ENCODE assay signal across 21 cellular contexts in the genomic region with DNA sequence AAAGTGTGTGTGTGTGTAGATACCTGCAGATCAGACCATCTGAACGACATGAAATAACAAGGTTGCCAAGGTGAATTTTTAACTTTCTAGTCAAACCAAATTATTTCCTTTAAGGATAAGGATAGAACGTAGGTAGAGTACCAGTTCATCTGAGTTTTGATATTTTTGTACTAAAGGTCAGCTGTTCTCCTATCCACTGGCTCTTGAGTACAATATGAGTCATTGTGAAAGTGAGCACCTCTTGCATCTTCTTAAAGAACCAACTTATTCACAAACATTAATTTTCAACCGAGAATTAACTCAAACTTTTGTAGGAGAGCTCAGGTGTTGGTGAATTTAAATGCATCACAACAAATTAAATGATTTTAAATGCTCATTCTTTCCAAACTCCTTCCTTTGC.
DNase-seq lines count a peak whose midpoint lies in the region; ATAC-seq and TF ChIP-seq lines count a peak whose summit lies in the region.
"Had no signal": no experiment of that assay in that cellular context is flagged by ENCODE, and none has a peak within 500 bp of the region (broad histone marks: within the 10 kb centered on the region; RNA-seq: fewer than 3 reads in every experiment).

No MANE protein-coding gene starts in this region.

- ATAC-seq in GM18909 (IDR thresholded peaks at IDR 0.05; ENCODE audit: poor library complexity, unreplicated experiment) (peak; percentile 71), GM21786 (IDR thresholded peaks at IDR 0.05; ENCODE audit: unreplicated experiment) (peak; percentile 64), HG03342 (IDR thresholded peaks at IDR 0.05; ENCODE audit: unreplicated experiment) (peak; percentile 72), psoas muscle (no peak)
- ATAC-seq: WTC11 had no signal

- H3K27me3 ChIP-seq in ascending aorta = no peaks in the 10 kb centered on the region
- H3K27me3 ChIP-seq in psoas muscle (ENCODE audit: insufficient read depth in 3 of 3, low read length in 2 of 3) = no peaks in the 10 kb centered on the region
- H3K27me3 ChIP-seq: sigmoid colon, stomach, tibial artery had no signal

- DNase-seq in ascending aorta (ENCODE audit: low spot score in 2 of 2) (no peak), 8988T (no peak), psoas muscle (no peak), UCSD-AML1 (lab: John Stamatoyannopoulos, UW; ENCODE audit: unreplicated experiment) (no peak)
- DNase-seq: activated CD4-positive, alpha-beta T cell treated with anti-CD3 and anti-CD28 coated beads, Interleukin-2, amount 50 U/mL, for 4 hours; activated CD8-positive, alpha-beta memory T cell treated with anti-CD3 and anti-CD28 coated beads, Interleukin-2, amount 50 U/mL, for 4 hours; central memory CD4-positive, alpha-beta T cell; dermis blood vessel endothelial cell; kidney glomerular epithelial cell; NCI-H2107; NCI-H510A; SHP77; sigmoid colon; stimulated activated CD4-positive, alpha-beta T cell treated with anti-CD3 and anti-CD28 coated beads, Interleukin-15, amount 100 ng/mL, for 24 hours; stomach; T-helper 9 cell; tibial artery had no signal

- H3K27ac ChIP-seq in ascending aorta = no peak overlapping the region
- H3K27ac ChIP-seq in psoas muscle = no peak overlapping the region
- H3K27ac ChIP-seq: sigmoid colon, stomach, tibial artery had no signal

- H3K36me3 ChIP-seq in ascending aorta (no peaks in the 10 kb centered on the region), psoas muscle (ENCODE audit: insufficient read depth in 1 of 2, low read depth in 1 of 2) (no peaks in the 10 kb centered on the region)
- H3K36me3 ChIP-seq: sigmoid colon, stomach, tibial artery had no signal

- TF ChIP-seq CTCF in ascending aorta (IDR thresholded peaks at IDR 0.05) = no peak
- TF ChIP-seq CTCF in psoas muscle (IDR thresholded peaks at IDR 0.05) = no peak

- intact Hi-C loops in ascending aorta (cut with DNase I) = no loop called here
- intact Hi-C loops in psoas muscle (cut with DNase I) = no loop called here

- H3K4me1 ChIP-seq in ascending aorta = no peaks in the 10 kb centered on the region
- no peaks in the 10 kb centered on the region for H3K4me1 ChIP-seq in psoas muscle
- H3K4me1 ChIP-seq: stomach had no signal

- H3K9me3 ChIP-seq in ascending aorta = no peaks in the 10 kb centered on the region
- H3K9me3 ChIP-seq in psoas muscle = no peaks in the 10 kb centered on the region
- H3K9me3 ChIP-seq: sigmoid colon, stomach, tibial artery had no signal

- 55 to 63% (median 57%) methylated on average over 3 of the region's 3 CpGs for WGBS in psoas muscle, 3 donors

- H3K4me3 ChIP-seq in ascending aorta = no peak overlapping the region
- H3K4me3 ChIP-seq in psoas muscle = no peak overlapping the region
- H3K4me3 ChIP-seq: sigmoid colon, stomach, tibial artery had no signal

Comparison
In these comparisons a context has a peak if more than half of its experiments do, and no peak if none do; other contexts are left out.
1. ATAC-seq: peak in GM18909 (single experiment), GM21786 (single experiment) and HG03342 (single experiment); none in psoas muscle (0 of 4).